14 cellular contexts compared by ENCODE assay signal in genomic region chr1:36086529-36087232, GRCh38. TPM values are rescaled to one million over a fixed set of nuclear protein-coding genes. Genes with fewer than 3 reads are reported as not detected.
DNase-seq lines count a peak whose midpoint lies in the region; ATAC-seq, FAIRE-seq and TF ChIP-seq lines count a peak whose summit lies in the region.
"Had no signal": no experiment of that assay in that cellular context is flagged by ENCODE, and none has a peak within 500 bp of the region (broad histone marks: within the 10 kb centered on the region; RNA-seq: fewer than 3 reads in every experiment).

No MANE protein-coding gene starts in this region.

- DNase-seq in activated CD8-positive, alpha-beta memory T cell treated with anti-CD3 and anti-CD28 coated beads for 24 hours: peak; percentile 47
- DNase-seq in activated CD8-positive, alpha-beta memory T cell treated with anti-CD3 and anti-CD28 coated beads, Interleukin-2, amount 10 ng/mL, durations not matched to agents 7 days and 5 days: no peak
- DNase-seq in Karpas-422 (no peak), posterior vena cava (ENCODE audit: low spot score) (peak; percentile 64), MCF 10A (ENCODE audit: unreplicated experiment) (no peak), D721Med (ENCODE audit: insufficient read length, low spot score) (no peak)
- no peak for DNase-seq in effector memory CD8-positive, alpha-beta T cell
- DNase-seq: NCI-H226, SHP77 treated with DMSO at 0.1 percent for 48 hours, small intestine had no signal

- H3K4me1 ChIP-seq in Karpas-422 (ENCODE audit: low read length): peaks cover 21% of the 10 kb centered on the region

- peaks cover 18% of the 10 kb centered on the region for H3K4me1 Mint-ChIP-seq in activated CD8-positive, alpha-beta memory T cell treated with anti-CD3 and anti-CD28 coated beads, Interleukin-2, amount 10 ng/mL, durations not matched to agents 7 days and 5 days
- H3K4me1 Mint-ChIP-seq in effector memory CD8-positive, alpha-beta T cell (ENCODE audit: low read depth in 2 of 2): peaks cover 15 to 18% of the 10 kb centered on the region in 2 donors
- H3K4me1 Mint-ChIP-seq in MCF 10A (ENCODE audit: insufficient read depth, unreplicated experiment): no peaks in the 10 kb centered on the region

- no peak overlapping the region for H3K9ac ChIP-seq in Karpas-422 (ENCODE audit: low read length)

- H3K79me2 ChIP-seq in Karpas-422 (ENCODE audit: low read length): peaks cover 22% of the 10 kb centered on the region

- BruUV-seq in MCF 10A (replicated peaks; lab: Mats Ljungman, UMichigan): no TSS peak

- no peaks in the 10 kb centered on the region for H3K9me3 Mint-ChIP-seq in activated CD8-positive, alpha-beta memory T cell treated with anti-CD3 and anti-CD28 coated beads, Interleukin-2, amount 10 ng/mL, durations not matched to agents 7 days and 5 days (ENCODE audit: low read depth)
- H3K9me3 Mint-ChIP-seq in effector memory CD8-positive, alpha-beta T cell: no peaks in the 10 kb centered on the region
- no peaks in the 10 kb centered on the region for H3K9me3 Mint-ChIP-seq in MCF 10A (ENCODE audit: unreplicated experiment)

- FAIRE-seq in D721Med (lab: Jason Lieb, UNC): no peak
- FAIRE-seq: small intestine, TTC549 had no signal

- no peaks in the 10 kb centered on the region for H3K36me3 ChIP-seq in Karpas-422 (ENCODE audit: insufficient read depth, low read length)

- no peaks in the 10 kb centered on the region for H3K27me3 ChIP-seq in Karpas-422 (ENCODE audit: low read length)

- TF ChIP-seq CTCF in MCF 10A (IDR thresholded peaks at IDR 0.05; ENCODE audit: unreplicated experiment): no peak
- TF ChIP-seq CTCF in D721Med (IDR thresholded peaks at IDR 0.05; ENCODE audit: insufficient read depth, missing control alignments): no peak

- H3K4me3 ChIP-seq in Karpas-422 (ENCODE audit: low read length): no peak overlapping the region
- H3K4me3 ChIP-seq: dorsolateral prefrontal cortex had no signal

- no peak overlapping the region for H3K27ac Mint-ChIP-seq in activated CD8-positive, alpha-beta memory T cell treated with anti-CD3 and anti-CD28 coated beads, Interleukin-2, amount 10 ng/mL, durations not matched to agents 7 days and 5 days
- peak overlapping the region in 1 of 2 donors; percentile 23 for H3K27ac Mint-ChIP-seq in effector memory CD8-positive, alpha-beta T cell
- H3K27ac Mint-ChIP-seq in MCF 10A (ENCODE audit: low read depth, unreplicated experiment): no peak overlapping the region

- no peaks in the 10 kb centered on the region for H3K9me3 ChIP-seq in Karpas-422 (ENCODE audit: low read length)
- H3K9me3 ChIP-seq: neutrophil had no signal

- peaks cover 25% of the 10 kb centered on the region for H3K27me3 Mint-ChIP-seq in activated CD8-positive, alpha-beta memory T cell treated with anti-CD3 and anti-CD28 coated beads, Interleukin-2, amount 10 ng/mL, durations not matched to agents 7 days and 5 days
- peaks cover 21 to 41% of the 10 kb centered on the region in 2 donors for H3K27me3 Mint-ChIP-seq in effector memory CD8-positive, alpha-beta T cell
- H3K27me3 Mint-ChIP-seq in MCF 10A (ENCODE audit: insufficient read depth, unreplicated experiment): no peaks in the 10 kb centered on the region

- peak overlapping the region; percentile 18; the same call in 1 of the 2 replicates for H2AFZ ChIP-seq in Karpas-422 (ENCODE audit: low read length)

- CTCF ChIA-PET in activated CD8-positive, alpha-beta memory T cell treated with anti-CD3 and anti-CD28 coated beads, Interleukin-2, amount 10 ng/mL, durations not matched to agents 7 days and 5 days (lab: Charles Lee): interaction anchor here (0.5 to 3.2 kb wide), 3 partner anchors 144 to 230 kb away, joined by 3 to 10 read pairs (median 3); partner anchors contain the start of gene AGO1
- CTCF ChIA-PET in MCF 10A (lab: Yijun Ruan, JAX): interaction anchor here (0.6 to 2.4 kb wide), 8 partner anchors 9 to 397 kb away, joined by 3 to 5 read pairs (median 3); partner anchors contain the start of genes EVA1B and TRAPPC3

- intact Hi-C loops in posterior vena cava (cut with DNase I): no loop called here
- intact Hi-C loops in MCF 10A (cut with micrococcal nuclease): no loop called here

- peaks cover 9% of the 10 kb centered on the region for H3K36me3 Mint-ChIP-seq in activated CD8-positive, alpha-beta memory T cell treated with anti-CD3 and anti-CD28 coated beads, Interleukin-2, amount 10 ng/mL, durations not matched to agents 7 days and 5 days
- H3K36me3 Mint-ChIP-seq in effector memory CD8-positive, alpha-beta T cell (ENCODE audit: insufficient read depth): peaks cover 14% of the 10 kb centered on the region
- H3K36me3 Mint-ChIP-seq in MCF 10A (ENCODE audit: insufficient read depth, unreplicated experiment): peaks cover 14% of the 10 kb centered on the region

- H3K9me2 ChIP-seq in Karpas-422 (replicated peaks; ENCODE audit: insufficient read depth, low read length): no peaks in the 10 kb centered on the region

- H3K4me3 Mint-ChIP-seq in activated CD8-positive, alpha-beta memory T cell treated with anti-CD3 and anti-CD28 coated beads, Interleukin-2, amount 10 ng/mL, durations not matched to agents 7 days and 5 days: no peak overlapping the region
- peak overlapping the region; percentile 59 to 61 for H3K4me3 Mint-ChIP-seq in effector memory CD8-positive, alpha-beta T cell
- H3K4me3 Mint-ChIP-seq in MCF 10A (ENCODE audit: unreplicated experiment): no peak overlapping the region

- H3K4me2 ChIP-seq in Karpas-422 (ENCODE audit: low read depth, low read length, poor library complexity, severe bottlenecking): no peak overlapping the region

- no peak overlapping the region for H3K27ac ChIP-seq in Karpas-422 (ENCODE audit: low read length)
- H3K27ac ChIP-seq: dorsolateral prefrontal cortex had no signal

- H4K20me1 ChIP-seq in Karpas-422 (ENCODE audit: insufficient read depth, low read depth, low read length): 0 out of 2 replicates have a peak, but pooled peaks cover 4% of the 10 kb centered on the region

- no peak for ATAC-seq in activated CD8-positive, alpha-beta memory T cell treated with anti-CD3 and anti-CD28 coated beads, Interleukin-2, amount 10 ng/mL, durations not matched to agents 7 days and 5 days
- ATAC-seq in effector memory CD8-positive, alpha-beta T cell (replicated peaks): no peak
- no peak for ATAC-seq in GM21529 (IDR thresholded peaks at IDR 0.05; ENCODE audit: unreplicated experiment)

- POLR2A ChIA-PET in MCF 10A (lab: Yijun Ruan, JAX): interaction anchor here (1.0 kb wide), 1 partner anchor 26 kb away, joined by 6 read pairs; no protein-coding TSS in a partner anchor

RNA-seq across cellular contexts. Expression of gene ADPRS, which starts 2.0 kb away (rescaled TPM):
- total RNA-seq in activated CD8-positive, alpha-beta memory T cell treated with anti-CD3 and anti-CD28 coated beads, Interleukin-2, amount 10 ng/mL, durations not matched to agents 7 days and 5 days: 10 to 100 TPM; 35.4 to 36.9 TPM
- 29.3 and 42.8 TPM in 2 replicates for total RNA-seq in Karpas-422 (2014; rRNA removed; shearing (Covaris generic); ENCODE audit: low replicate concordance)
- total RNA-seq in posterior vena cava (10 to 100 TPM; 16.4 to 18.6 TPM), MCF 10A (2022) (24.8 and 26.4 TPM in 2 replicates)

RNA-seq across cellular contexts. Expression of gene TEKT2, which starts 2.8 kb away (rescaled TPM):
- total RNA-seq in activated CD8-positive, alpha-beta memory T cell treated with anti-CD3 and anti-CD28 coated beads, Interleukin-2, amount 10 ng/mL, durations not matched to agents 7 days and 5 days: not detected
- total RNA-seq in Karpas-422 (2014; rRNA removed; shearing (Covaris generic); ENCODE audit: low replicate concordance): 0.86 and 1.7 TPM in 2 replicates
- total RNA-seq in posterior vena cava (not detected), MCF 10A (2022) (not detected in 2 replicates)

RNA-seq across cellular contexts. Expression of gene COL8A2, which starts 38.3 kb away (rescaled TPM):
- total RNA-seq in activated CD8-positive, alpha-beta memory T cell treated with anti-CD3 and anti-CD28 coated beads, Interleukin-2, amount 10 ng/mL, durations not matched to agents 7 days and 5 days: not detected
- total RNA-seq in Karpas-422 (2014; rRNA removed; shearing (Covaris generic); ENCODE audit: low replicate concordance): 0.04 TPM in 1 of 2 replicates, not detected in the other
- total RNA-seq in posterior vena cava (10 to 100 TPM; 33.2 to 35.9 TPM), MCF 10A (2022) (not detected in 2 replicates)

Comparison
In these comparisons a context has a peak if more than half of its experiments do, and no peak if none do; other contexts are left out.
1. DNase-seq: peak in activated CD8-positive, alpha-beta memory T cell treated with anti-CD3 and anti-CD28 coated beads for 24 hours (single experiment) and posterior vena cava (single experiment); none in activated CD8-positive, alpha-beta memory T cell treated with anti-CD3 and anti-CD28 coated beads, Interleukin-2, amount 10 ng/mL, durations not matched to agents 7 days and 5 days (single experiment), Karpas-422 (single experiment), effector memory CD8-positive, alpha-beta T cell (0 of 3), MCF 10A (single experiment) and D721Med (single experiment).
2. H3K4me3 Mint-ChIP-seq: peak in effector memory CD8-positive, alpha-beta T cell (2 of 2); none in activated CD8-positive, alpha-beta memory T cell treated with anti-CD3 and anti-CD28 coated beads, Interleukin-2, amount 10 ng/mL, durations not matched to agents 7 days and 5 days (single experiment) and MCF 10A (single experiment).
3. RNA of gene COL8A2, which starts 38.3 kb away (total RNA-seq): 33.2 to 35.9 TPM in posterior vena cava; not detected in activated CD8-positive, alpha-beta memory T cell treated with anti-CD3 and anti-CD28 coated beads, Interleukin-2, amount 10 ng/mL, durations not matched to agents 7 days and 5 days, 0.04 TPM in Karpas-422 and not detected in MCF 10A; every median in the first group is over 10 times any median in the second.